In genomic region chr11:75557649-75558494, GRCh38 we compare ENCODE assay signal across 10 cellular contexts. TPM values are rescaled to one million over a fixed set of nuclear protein-coding genes. Genes with fewer than 3 reads are reported as not detected.
A peak's percentile ranks its signal among the peaks of the same experiment; 100 is the strongest.
DNase-seq lines count a peak whose midpoint lies in the region; ATAC-seq, FAIRE-seq and TF ChIP-seq lines count a peak whose summit lies in the region.
"Had no signal": no experiment of that assay in that cellular context is flagged by ENCODE, and none has a peak within 500 bp of the region (broad histone marks: within the 10 kb centered on the region; RNA-seq: fewer than 3 reads in every experiment).

No MANE protein-coding gene starts in this region.

- no CpG with 5 or more reads among the region's 17 CpGs for WGBS in H9 (ENCODE audit: extremely low coverage, insufficient read length, low lambda C conversion rate)

- no peak overlapping the region for H4K8ac ChIP-seq in H9 (replicated peaks; ENCODE audit: insufficient read length, low read depth, low read length)

- H2BK5ac ChIP-seq in H9 (ENCODE audit: insufficient read length, low read length), result no peak overlapping the region

- H3K23ac ChIP-seq in H9 (ENCODE audit: insufficient read length, low read depth, low read length), result no peak overlapping the region

- H3K27ac Mint-ChIP-seq in H9, result peak overlapping the region in 1 of 3 experiments; percentile 75; a peak in 3 of 7 replicates
- no peak overlapping the region for H3K27ac Mint-ChIP-seq in glutamatergic neuron (ENCODE audit: unreplicated experiment)

- H3K27ac ChIP-seq in H9 (ENCODE audit: insufficient read length, low read depth, low read length) (no peak overlapping the region), breast epithelium (peak overlapping the region; percentile 99), keratinocyte (ENCODE audit: control insufficient read depth, insufficient read depth, low read length) (peak overlapping the region; percentile 42), subcutaneous abdominal adipose tissue (ENCODE audit: low read depth, low read length) (peak overlapping the region; percentile 100)

- H2BK12ac ChIP-seq in H9 (ENCODE audit: insufficient read length, low read depth, low read length), result no peak overlapping the region

- H4K20me1 ChIP-seq in H9 (ENCODE audit: control insufficient read depth, insufficient read depth, insufficient read length) (no peaks in the 10 kb centered on the region), keratinocyte (ENCODE audit: control insufficient read depth, extremely low read depth, insufficient read depth, low read length) (no peaks in the 10 kb centered on the region)

- H3K27me3 ChIP-seq in H9 (ENCODE audit: insufficient read depth, low read length) (no peaks in the 10 kb centered on the region), breast epithelium (no peaks in the 10 kb centered on the region), keratinocyte (ENCODE audit: control insufficient read depth, extremely low read depth, insufficient read depth, low read length) (no peaks in the 10 kb centered on the region), subcutaneous abdominal adipose tissue (ENCODE audit: control insufficient read depth in 5 of 5, insufficient read depth in 4 of 5, low read length in 5 of 5) (no peaks in the 10 kb centered on the region)

- no peak for ATAC-seq in GM18868 (IDR thresholded peaks at IDR 0.05; ENCODE audit: unreplicated experiment)

- H3K14ac ChIP-seq in H9 (ENCODE audit: insufficient read depth, low read length), result no peak overlapping the region

- H3K79me2 ChIP-seq in H9 (ENCODE audit: insufficient read depth, low read length) (peaks cover 2% of the 10 kb centered on the region; the same call in 1 of the 2 replicates), keratinocyte (ENCODE audit: control insufficient read depth, insufficient read depth, low read length) (peaks cover 6% of the 10 kb centered on the region)

- no peak for TF ChIP-seq CTCF in H9 (conservative IDR thresholded peaks at IDR 0.05)
- no peak for TF ChIP-seq CTCF in breast epithelium (IDR thresholded peaks at IDR 0.05)
- no peak for TF ChIP-seq CTCF in keratinocyte (optimal IDR thresholded peaks at IDR 0.05 in 1 of 3, IDR thresholded peaks at IDR 0.05 in 1 of 3, conservative IDR thresholded peaks at IDR 0.05 in 1 of 3; ENCODE audit: extremely low read depth in 1 of 3, insufficient read depth in 2 of 3, low read length in 3 of 3)
- no peak for TF ChIP-seq CTCF in glutamatergic neuron (IDR thresholded peaks at IDR 0.05; ENCODE audit: partially characterized antibody, unreplicated experiment)

- H3K79me1 ChIP-seq in H9 (ENCODE audit: insufficient read depth, low read depth, low read length, poor library complexity, severe bottlenecking), result no peaks in the 10 kb centered on the region

- peak overlapping the region in 2 of 3 donors; percentile 1 to 51 for H3K4me3 ChIP-seq in breast epithelium
- no peak overlapping the region for H3K4me3 ChIP-seq in keratinocyte (ENCODE audit: control insufficient read depth in 2 of 3, extremely low read depth in 1 of 3, insufficient read depth in 2 of 3, low read depth in 1 of 3, low read length in 3 of 3)
- peak overlapping the region; percentile 26 to 60 (median 53) for H3K4me3 ChIP-seq in subcutaneous abdominal adipose tissue (ENCODE audit: low read depth in 1 of 5, low read length in 5 of 5)

- H3K36me3 ChIP-seq in breast epithelium, result no peaks in the 10 kb centered on the region
- H3K36me3 ChIP-seq in keratinocyte (ENCODE audit: control insufficient read depth in 2 of 2, extremely low read depth in 1 of 2, insufficient read depth in 2 of 2, low read length in 2 of 2), result no peaks in the 10 kb centered on the region
- H3K36me3 ChIP-seq in subcutaneous abdominal adipose tissue (ENCODE audit: control insufficient read depth in 5 of 5, insufficient read depth in 5 of 5, low read length in 5 of 5), result no peaks in the 10 kb centered on the region

- no peak for FAIRE-seq in keratinocyte (lab: Jason Lieb, UNC)

- no peak for TF ChIP-seq POLR2A in breast epithelium (IDR thresholded peaks at IDR 0.05)

- H3K27me3 Mint-ChIP-seq in H9 (ENCODE audit: low read depth) (peaks cover 1% of the 10 kb centered on the region), glutamatergic neuron (ENCODE audit: unreplicated experiment) (peaks cover 1% of the 10 kb centered on the region)

- H2BK20ac ChIP-seq in H9 (ENCODE audit: low read depth, low read length, poor library complexity, severe bottlenecking), result no peak overlapping the region

- intact Hi-C loops in breast epithelium (cut with DNase I; ENCODE audit: low total_unique reads), result no loop called here

- peaks cover 9% of the 10 kb centered on the region for H3K23me2 ChIP-seq in H9 (ENCODE audit: insufficient read length, low read depth, low read length, poor library complexity, severe bottlenecking)

- H3K4me3 Mint-ChIP-seq in H9 (no peak overlapping the region), glutamatergic neuron (ENCODE audit: unreplicated experiment) (no peak overlapping the region)

- H3K4ac ChIP-seq in H9 (ENCODE audit: low read depth, low read length), result no peak overlapping the region

- H3K4me1 ChIP-seq in H9 (ENCODE audit: insufficient read depth, low read length), result peaks cover 5% of the 10 kb centered on the region; the same call in 1 of the 2 replicates
- peaks cover 14 to 24% of the 10 kb centered on the region in 2 donors for H3K4me1 ChIP-seq in breast epithelium
- H3K4me1 ChIP-seq in keratinocyte (ENCODE audit: control insufficient read depth, extremely low read depth, insufficient read depth, low read length), result peaks cover 28% of the 10 kb centered on the region
- peaks cover 36 to 94% (median 91%) of the 10 kb centered on the region in 5 donors for H3K4me1 ChIP-seq in subcutaneous abdominal adipose tissue (ENCODE audit: control insufficient read depth in 5 of 5, insufficient read depth in 5 of 5, low read length in 5 of 5)

- no peak overlapping the region for H3T11ph ChIP-seq in H9 (ENCODE audit: low read length)

- H3K9me3 ChIP-seq in H9 (ENCODE audit: control insufficient read depth, low read depth, low read length) (no peaks in the 10 kb centered on the region), breast epithelium (no peaks in the 10 kb centered on the region), keratinocyte (ENCODE audit: control insufficient read depth, low read depth, low read length) (no peaks in the 10 kb centered on the region), subcutaneous abdominal adipose tissue (ENCODE audit: control insufficient read depth in 5 of 5, low read length in 5 of 5) (no peaks in the 10 kb centered on the region)

- no peaks in the 10 kb centered on the region; a peak in 2 of 7 replicates for H3K36me3 Mint-ChIP-seq in H9 (ENCODE audit: insufficient read depth in 1 of 3, low read depth in 3 of 3)
- no peaks in the 10 kb centered on the region for H3K36me3 Mint-ChIP-seq in glutamatergic neuron (ENCODE audit: unreplicated experiment)

- H3K9ac ChIP-seq in H9 (ENCODE audit: extremely low read depth, insufficient read length, low read length) (no peak overlapping the region), keratinocyte (ENCODE audit: control insufficient read depth, extremely low read depth, insufficient read depth, low read length) (no peak overlapping the region), subcutaneous abdominal adipose tissue (ENCODE audit: low read length in 5 of 5) (peak overlapping the region; percentile 55 to 98 (median 82))

- H4K5ac ChIP-seq in H9 (ENCODE audit: insufficient read length, low read depth, low read length), result no peak overlapping the region

- peak; percentile 42 for DNase-seq in H9
- peak in 1 of 2 donors; percentile 58 for DNase-seq in breast epithelium (ENCODE audit: low spot score in 2 of 2)
- DNase-seq in keratinocyte (ENCODE audit: low read depth, low spot score), result no peak
- no peak for DNase-seq in glutamatergic neuron
- no peak for DNase-seq in DMS79 treated with DMSO at 0.1 percent for 48 hours (lab: John Stamatoyannopoulos, UW)
- no peak for DNase-seq in GM19240 (ENCODE audit: insufficient read length, low spot score)
- DNase-seq: activated CD4-positive, alpha-beta T cell treated with anti-CD3 and anti-CD28 coated beads, Interleukin-2, amount 50 U/mL, for 4 hours; NCI-H2171 treated with DMSO at 0.1 percent for 48 hours had no signal

- H3K56ac ChIP-seq in H9 (ENCODE audit: insufficient read length, low read depth, low read length), result no peak overlapping the region

- H3K4me1 Mint-ChIP-seq in H9 (peaks cover 25 to 69% of the 10 kb centered on the region in 2 experiments), glutamatergic neuron (ENCODE audit: low read depth, unreplicated experiment) (peaks cover 8% of the 10 kb centered on the region)

- H2AFZ ChIP-seq in H9 (ENCODE audit: low read length) (no peak overlapping the region), keratinocyte (ENCODE audit: control insufficient read depth, low read length) (peak overlapping the region; percentile 87)

- no peak overlapping the region for H2BK120ac ChIP-seq in H9 (ENCODE audit: low read depth, low read length, poor library complexity, severe bottlenecking)

- no peak overlapping the region for H2BK15ac ChIP-seq in H9 (ENCODE audit: low read depth, low read length)

- no peak overlapping the region for H4K91ac ChIP-seq in H9 (ENCODE audit: insufficient read length, low read depth, low read length)

- H3K9me3 Mint-ChIP-seq in H9 (no peaks in the 10 kb centered on the region; a peak in 1 of 5 replicates), glutamatergic neuron (ENCODE audit: unreplicated experiment) (peaks cover 10% of the 10 kb centered on the region)

- no peaks in the 10 kb centered on the region for H3K9me1 ChIP-seq in keratinocyte (ENCODE audit: control insufficient read depth, extremely low read depth, insufficient read depth, low read length)

- dilution Hi-C loops in keratinocyte (cut with MboI; ENCODE audit: extremely low pct_ligation_motif_present, low sequenced_read_pairs), result no loop called here

- H3K18ac ChIP-seq in H9 (ENCODE audit: insufficient read length, low read depth, low read length), result no peak overlapping the region

- no peak overlapping the region for H3K4me2 ChIP-seq in H9 (ENCODE audit: insufficient read depth, insufficient read length, low read length)
- peak overlapping the region; percentile 50 for H3K4me2 ChIP-seq in keratinocyte (ENCODE audit: control insufficient read depth, extremely low read depth, insufficient read depth, low read depth, low read length)

- no peak overlapping the region for H2AK5ac ChIP-seq in H9 (ENCODE audit: insufficient read length, low read length)

RNA-seq across cellular contexts. Expression of gene SERPINH1, which starts 4.2 kb away (rescaled TPM):
- 253 and 263 TPM in 2 replicates for total RNA-seq in H9 (2021)
- 100 to 1,000 TPM; 168 to 264 (median 259) TPM for total RNA-seq in breast epithelium
- polyA plus RNA-seq in keratinocyte, result 131 to 152 TPM (median 136 TPM) in 3 replicates
- polyA plus RNA-seq in keratinocyte (2011; ENCODE audit: low read depth), result 21.2 TPM
- polyA plus RNA-seq in keratinocyte (2011; cell fraction: cytosol; rRNA removed), result 55.7 and 96.8 TPM in 2 replicates
- 222 and 300 TPM in 2 replicates for polyA plus RNA-seq in keratinocyte (2011; cell fraction: nucleus; rRNA removed)
- polyA plus RNA-seq in keratinocyte (2012; ENCODE audit: low replicate concordance), result 44.1 and 204 TPM in 2 replicates
- polyA minus RNA-seq in keratinocyte, result 94.3 to 326 TPM (median 110 TPM) in 3 replicates
- polyA minus RNA-seq in keratinocyte (2011; cell fraction: cytosol; rRNA and poly(A)+ RNA removed), result 352 TPM
- polyA minus RNA-seq in keratinocyte (2011; cell fraction: nucleus; rRNA and poly(A)+ RNA removed), result 249 and 254 TPM in 2 replicates
- 35.0 TPM for total RNA-seq in glutamatergic neuron (ENCODE audit: unreplicated experiment)

RNA-seq across cellular contexts. Expression of gene GDPD5, which starts 32.1 kb away (rescaled TPM):
- total RNA-seq in H9 (2021), result 6.9 and 7.8 TPM in 2 replicates
- 10 to 100 TPM; 10.5 to 25.9 (median 14.8) TPM for total RNA-seq in breast epithelium
- polyA plus RNA-seq in keratinocyte, result 2.1 to 4.0 TPM (median 3.1 TPM) in 3 replicates
- 0.45 TPM for polyA plus RNA-seq in keratinocyte (2011; ENCODE audit: low read depth)
- 1.7 and 2.9 TPM in 2 replicates for polyA plus RNA-seq in keratinocyte (2011; cell fraction: cytosol; rRNA removed)
- polyA plus RNA-seq in keratinocyte (2011; cell fraction: nucleus; rRNA removed), result 9.3 and 14.4 TPM in 2 replicates
- 0.83 and 6.4 TPM in 2 replicates for polyA plus RNA-seq in keratinocyte (2012; ENCODE audit: low replicate concordance)
- polyA minus RNA-seq in keratinocyte, result 5.0 to 24.4 TPM (median 6.7 TPM) in 3 replicates
- polyA minus RNA-seq in keratinocyte (2011; cell fraction: cytosol; rRNA and poly(A)+ RNA removed), result 8.6 TPM
- 9.1 and 13.0 TPM in 2 replicates for polyA minus RNA-seq in keratinocyte (2011; cell fraction: nucleus; rRNA and poly(A)+ RNA removed)
- total RNA-seq in glutamatergic neuron (ENCODE audit: unreplicated experiment), result 147 TPM

Comparison
In these comparisons a context has a peak if more than half of its experiments do, and no peak if none do; other contexts are left out.
1. H3K9ac ChIP-seq: peak in subcutaneous abdominal adipose tissue (5 of 5); none in H9 (single experiment) and keratinocyte (single experiment).
2. H3K4me3 ChIP-seq: peak in breast epithelium (2 of 3) and subcutaneous abdominal adipose tissue (5 of 5); none in keratinocyte (0 of 3).